Comparison of ENCODE assay signal across 27 cellular contexts in genomic region chr22:49688516-49689254, GRCh38.
"Had no signal": no experiment of that assay in that cellular context is flagged by ENCODE, and none has a peak within 500 bp of the region (broad histone marks: within the 10 kb centered on the region; RNA-seq: fewer than 3 reads in every experiment).

No MANE protein-coding gene starts in this region.

- H3K36me3 ChIP-seq: adrenal gland, ascending aorta, brain microvascular endothelial cell, esophagus muscularis mucosa, gastrocnemius medialis, neutrophil, pancreas had no signal

- ATAC-seq: activated CD4-positive, CD25-positive, alpha-beta regulatory T cell treated with anti-CD3 and anti-CD28 coated beads, Interleukin-2, amount 50 U/mL, for 24 hours; activated CD8-positive, alpha-beta memory T cell treated with anti-CD3 and anti-CD28 coated beads, Interleukin-2, amount 10 ng/mL, durations not matched to agents 7 days and 5 days; effector memory CD8-positive, alpha-beta T cell; gastrocnemius medialis; left cardiac atrium; natural killer cell; pancreas; psoas muscle; right cardiac atrium; stimulated activated naive CD8-positive, alpha-beta T cell treated with anti-CD3 and anti-CD28 coated beads, Interleukin-15, Interleukin-2, amounts not matched to agents 100 U/mL and 50 U/mL, for 24 hours had no signal

- H3K9me3 ChIP-seq: adrenal gland, ascending aorta, gastrocnemius medialis, neutrophil, pancreas, psoas muscle had no signal

- H3K27me3 Mint-ChIP-seq: activated naive CD8-positive, alpha-beta T cell had no signal

- H3K4me3 ChIP-seq: adrenal gland, ascending aorta, dorsolateral prefrontal cortex, esophagus muscularis mucosa, gastrocnemius medialis, pancreas, psoas muscle had no signal

- H3K27ac ChIP-seq: adrenal gland, ascending aorta, brain microvascular endothelial cell, dorsolateral prefrontal cortex, esophagus muscularis mucosa, gastrocnemius medialis, neutrophil, pancreas, psoas muscle, VCaP had no signal

- DNase-seq: activated CD4-positive, alpha-beta memory T cell treated with anti-CD3 and anti-CD28 coated beads, Interleukin-2, amount 10 ng/mL, durations not matched to agents 7 days and 5 days; activated CD4-positive, alpha-beta T cell treated with anti-CD3 and anti-CD28 coated beads, Interleukin-2, amount 10 ng/mL, durations not matched to agents 24 days and 14 days; activated naive CD4-positive, alpha-beta T cell; activated T-cell treated with anti-CD3 and anti-CD28 coated beads, Interleukin-2, amount 50 U/mL, for 1 hour; brain microvascular endothelial cell; central memory CD4-positive, alpha-beta T cell; dorsolateral prefrontal cortex; effector memory CD8-positive, alpha-beta T cell; gastrocnemius medialis; hypothalamus; left cardiac atrium; midbrain; natural killer cell; pancreas; psoas muscle; right cardiac atrium; stimulated activated CD4-positive, alpha-beta T cell treated with anti-CD3 and anti-CD28 coated beads, Interleukin-12 subunit alpha, Interleukin-12 subunit beta, amount 100 ng/mL, for 4 hours; stimulated activated CD4-positive, alpha-beta T cell treated with anti-CD3 and anti-CD28 coated beads, Interleukin-4, amount 100 ng/mL, for 4 hours; stimulated activated naive CD8-positive, alpha-beta T cell treated with anti-CD3 and anti-CD28 coated beads, Interleukin-15, Interleukin-2, amounts not matched to agents 100 U/mL and 50 U/mL, for 24 hours had no signal

- H3K36me3 Mint-ChIP-seq: activated CD8-positive, alpha-beta memory T cell treated with anti-CD3 and anti-CD28 coated beads, Interleukin-2, amount 10 ng/mL, durations not matched to agents 7 days and 5 days; activated naive CD8-positive, alpha-beta T cell; natural killer cell had no signal

- H3K4me1 Mint-ChIP-seq: activated CD4-positive, alpha-beta memory T cell treated with anti-CD3 and anti-CD28 coated beads, Interleukin-2, amount 10 ng/mL, durations not matched to agents 7 days and 5 days; activated CD4-positive, alpha-beta T cell treated with anti-CD3 and anti-CD28 coated beads, Interleukin-2, amount 10 ng/mL, durations not matched to agents 24 days and 14 days; activated CD8-positive, alpha-beta memory T cell treated with anti-CD3 and anti-CD28 coated beads, Interleukin-2, amount 10 ng/mL, durations not matched to agents 7 days and 5 days; natural killer cell had no signal

- H3K9me3 Mint-ChIP-seq: activated CD4-positive, alpha-beta memory T cell treated with anti-CD3 and anti-CD28 coated beads, Interleukin-2, amount 10 ng/mL, durations not matched to agents 7 days and 5 days; activated CD4-positive, alpha-beta T cell treated with anti-CD3 and anti-CD28 coated beads, Interleukin-2, amount 10 ng/mL, durations not matched to agents 24 days and 14 days; effector memory CD8-positive, alpha-beta T cell; natural killer cell had no signal

- H3K4me1 ChIP-seq: adrenal gland, ascending aorta, esophagus muscularis mucosa, gastrocnemius medialis, pancreas, psoas muscle had no signal

- H3K27ac Mint-ChIP-seq: activated CD4-positive, alpha-beta memory T cell treated with anti-CD3 and anti-CD28 coated beads, Interleukin-2, amount 10 ng/mL, durations not matched to agents 7 days and 5 days; activated CD4-positive, alpha-beta T cell treated with anti-CD3 and anti-CD28 coated beads, Interleukin-2, amount 10 ng/mL, durations not matched to agents 24 days and 14 days; activated CD8-positive, alpha-beta memory T cell treated with anti-CD3 and anti-CD28 coated beads, Interleukin-2, amount 10 ng/mL, durations not matched to agents 7 days and 5 days; activated naive CD8-positive, alpha-beta T cell; effector memory CD8-positive, alpha-beta T cell; natural killer cell had no signal

- H3K4me3 Mint-ChIP-seq: activated CD4-positive, alpha-beta memory T cell treated with anti-CD3 and anti-CD28 coated beads, Interleukin-2, amount 10 ng/mL, durations not matched to agents 7 days and 5 days; activated CD4-positive, alpha-beta T cell treated with anti-CD3 and anti-CD28 coated beads, Interleukin-2, amount 10 ng/mL, durations not matched to agents 24 days and 14 days; activated CD8-positive, alpha-beta memory T cell treated with anti-CD3 and anti-CD28 coated beads, Interleukin-2, amount 10 ng/mL, durations not matched to agents 7 days and 5 days; activated naive CD8-positive, alpha-beta T cell; effector memory CD8-positive, alpha-beta T cell; natural killer cell had no signal

- H3K27me3 ChIP-seq: ascending aorta, brain microvascular endothelial cell, neutrophil had no signal
